ENCODE assay signal across 11 cellular contexts in genomic region chr11:113505541-113506375, GRCh38. TPM values are rescaled to one million over a fixed set of nuclear protein-coding genes. Genes with fewer than 3 reads are reported as not detected.
A peak's percentile ranks its signal among the peaks of the same experiment; 100 is the strongest.
DNase-seq lines count a peak whose midpoint lies in the region; TF ChIP-seq lines count a peak whose summit lies in the region.
"Had no signal": no experiment of that assay in that cellular context is flagged by ENCODE, and none has a peak within 500 bp of the region (broad histone marks: within the 10 kb centered on the region; RNA-seq: fewer than 3 reads in every experiment).

No MANE protein-coding gene starts in this region.

- WGBS in mesenchymal stem cell = 48% methylated on average over 10 of the region's 12 CpGs

- H3K4me1 ChIP-seq in mesenchymal stem cell (ENCODE audit: control insufficient read depth, insufficient read depth, low read depth, low read length) = no peaks in the 10 kb centered on the region

- no peak overlapping the region for H3K14ac ChIP-seq in mesenchymal stem cell (ENCODE audit: low read length in 2 of 2)

- H3K4me3 ChIP-seq in AG10803 (ENCODE audit: low read length) = no peak overlapping the region
- no peak overlapping the region for H3K4me3 ChIP-seq in mesenchymal stem cell (ENCODE audit: insufficient read depth in 1 of 2, low read depth in 1 of 2, low read length in 2 of 2)

- H3K23ac ChIP-seq in mesenchymal stem cell (ENCODE audit: low read length in 2 of 2) = no peak overlapping the region

- H3K27ac ChIP-seq in caudate nucleus (ENCODE audit: low read depth, low read length) (peak overlapping the region; percentile 82), mesenchymal stem cell (ENCODE audit: low read length, poor library complexity, severe bottlenecking) (no peak overlapping the region)

- H3K36me3 ChIP-seq in mesenchymal stem cell (ENCODE audit: control insufficient read depth in 1 of 2, insufficient read depth in 2 of 2, low read depth in 1 of 2, low read length in 2 of 2) = no peaks in the 10 kb centered on the region

- H3K18ac ChIP-seq in mesenchymal stem cell (ENCODE audit: low read depth in 1 of 2, low read length in 2 of 2) = no peak overlapping the region

- no peak overlapping the region for H2AFZ ChIP-seq in mesenchymal stem cell (ENCODE audit: low read depth, low read length)

- H3K9me3 ChIP-seq in mesenchymal stem cell (ENCODE audit: control insufficient read depth, low read length) = no peaks in the 10 kb centered on the region

- no peaks in the 10 kb centered on the region for H3K79me1 ChIP-seq in mesenchymal stem cell (replicated peaks; ENCODE audit: low read length, poor library complexity, severe bottlenecking)

- H2BK15ac ChIP-seq in mesenchymal stem cell (ENCODE audit: low read depth, poor library complexity, severe bottlenecking) = no peak overlapping the region

- H4K91ac ChIP-seq in mesenchymal stem cell (ENCODE audit: low read length) = no peak overlapping the region

- no peak overlapping the region for H2BK120ac ChIP-seq in mesenchymal stem cell (ENCODE audit: low read depth, low read length)

- H3K27me3 ChIP-seq in mesenchymal stem cell (ENCODE audit: control insufficient read depth in 1 of 2, insufficient read depth in 1 of 2, low read length in 2 of 2) = peaks cover 4 to 45% of the 10 kb centered on the region in 2 experiments

- no peak overlapping the region for H4K8ac ChIP-seq in mesenchymal stem cell (ENCODE audit: low read length)

- no peak overlapping the region for H2AK5ac ChIP-seq in mesenchymal stem cell (ENCODE audit: low read length, severe bottlenecking)

- H3K4ac ChIP-seq in mesenchymal stem cell (ENCODE audit: low read depth in 1 of 2, low read length in 2 of 2) = no peak overlapping the region

- H2BK12ac ChIP-seq in mesenchymal stem cell (ENCODE audit: low read length in 2 of 2) = no peak overlapping the region

- no peak overlapping the region for H3K4me2 ChIP-seq in mesenchymal stem cell (ENCODE audit: low read length, poor library complexity, severe bottlenecking)

- TF ChIP-seq CTCF in AG10803 (conservative IDR thresholded peaks at IDR 0.05; ENCODE audit: low read length) = no peak

- peak overlapping the region; percentile 58 for H3K9ac ChIP-seq in mesenchymal stem cell (ENCODE audit: low read length)

- no peak overlapping the region for H2BK5ac ChIP-seq in mesenchymal stem cell (ENCODE audit: low read depth, low read length, poor library complexity, severe bottlenecking)

- DNase-seq in AG10803 (ENCODE audit: low read depth) = peak; percentile 80
- peak; percentile 76 for DNase-seq in NCI-H146 (lab: John Stamatoyannopoulos, UW)
- DNase-seq in caudate nucleus (lab: John Stamatoyannopoulos, UW) = peak in 53 of 61 donors; percentile 15 to 89 (median 56)
- no peak for DNase-seq in mesenchymal stem cell
- DNase-seq in stimulated activated naive CD4-positive, alpha-beta T cell treated with Interleukin-2 at 50 U/mL for 16 hours (lab: John Stamatoyannopoulos, UW) = no peak
- no peak for DNase-seq in cerebellar cortex (ENCODE audit: low spot score)
- no peak for DNase-seq in RPMI8226
- no peak for DNase-seq in DMS53 (lab: John Stamatoyannopoulos, UW)
- DNase-seq: activated naive CD4-positive, alpha-beta T cell treated with anti-CD3 and anti-CD28 coated beads, Interleukin-2, amount 10 ng/mL, durations not matched to agents 7 days and 5 days; CD4-positive, CD25-positive, alpha-beta regulatory T cell; stimulated activated CD4-positive, alpha-beta T cell treated with anti-CD3 and anti-CD28 coated beads, Interleukin-4, amount 100 ng/mL, for 24 hours had no signal

RNA-seq across cellular contexts. Expression of gene DRD2, which starts 30.6 kb away (rescaled TPM):
- polyA plus RNA-seq in mesenchymal stem cell (2013, experiment 1 of 2) = not detected
- polyA plus RNA-seq in mesenchymal stem cell (2013, experiment 2 of 2) = 0.03 TPM

Comparison
In these comparisons a context has a peak if more than half of its experiments do, and no peak if none do; other contexts are left out.
1. DNase-seq: peak in AG10803 (single experiment), NCI-H146 (single experiment) and caudate nucleus (53 of 61); none in mesenchymal stem cell (single experiment), stimulated activated naive CD4-positive, alpha-beta T cell treated with Interleukin-2 at 50 U/mL for 16 hours (single experiment), cerebellar cortex (single experiment), RPMI8226 (single experiment) and DMS53 (single experiment).